In genomic region chr10:24721254-24722106, GRCh38 we compare ENCODE assay signal across 8 cellular contexts. TPM values are rescaled to one million over a fixed set of nuclear protein-coding genes. Genes with fewer than 3 reads are reported as not detected.
DNase-seq lines count a peak whose midpoint lies in the region; ATAC-seq and TF ChIP-seq lines count a peak whose summit lies in the region.

No MANE protein-coding gene starts in this region.

- WGBS in esophagus squamous epithelium, 2 donors = 12 to 21% methylated on average over 21 to 32 of the region's 34 CpGs

- no peaks in the 10 kb centered on the region for H3K36me3 ChIP-seq in esophagus squamous epithelium

- H3K27ac ChIP-seq in esophagus squamous epithelium = peak overlapping the region; percentile 96 to 98 (median 98)

- peak overlapping the region; percentile 84 for H3K4me3 Mint-ChIP-seq in natural killer cell treated with Interleukin-12 subunit alpha and Interleukin-12 subunit beta and Interleukin-15 and Interleukin-18, amount 100 ng/mL, for 72 hours

- no peaks in the 10 kb centered on the region for H3K9me3 ChIP-seq in esophagus squamous epithelium

- no peaks in the 10 kb centered on the region for H3K36me3 Mint-ChIP-seq in natural killer cell treated with Interleukin-12 subunit alpha and Interleukin-12 subunit beta and Interleukin-15 and Interleukin-18, amount 100 ng/mL, for 72 hours

- TF ChIP-seq CTCF in esophagus squamous epithelium (IDR thresholded peaks at IDR 0.05) = no peak

- TF ChIP-seq POLR2A in esophagus squamous epithelium (IDR thresholded peaks at IDR 0.05) = no peak

- peaks cover 9 to 17% of the 10 kb centered on the region in 2 donors for H3K4me1 Mint-ChIP-seq in natural killer cell treated with Interleukin-12 subunit alpha and Interleukin-12 subunit beta and Interleukin-15 and Interleukin-18, amount 100 ng/mL, for 72 hours (ENCODE audit: low read depth in 2 of 2)

- no peaks in the 10 kb centered on the region for H3K27me3 Mint-ChIP-seq in natural killer cell treated with Interleukin-12 subunit alpha and Interleukin-12 subunit beta and Interleukin-15 and Interleukin-18, amount 100 ng/mL, for 72 hours

- no peaks in the 10 kb centered on the region for H3K27me3 ChIP-seq in esophagus squamous epithelium

- peak overlapping the region; percentile 69 to 72 for H3K27ac Mint-ChIP-seq in natural killer cell treated with Interleukin-12 subunit alpha and Interleukin-12 subunit beta and Interleukin-15 and Interleukin-18, amount 100 ng/mL, for 72 hours

- intact Hi-C loops in esophagus squamous epithelium (cut with DNase I) = no loop called here

- no peaks in the 10 kb centered on the region for H3K9me3 Mint-ChIP-seq in natural killer cell treated with Interleukin-12 subunit alpha and Interleukin-12 subunit beta and Interleukin-15 and Interleukin-18, amount 100 ng/mL, for 72 hours

- DNase-seq in G401 (ENCODE audit: low spot score) (peak; percentile 71), RKO (ENCODE audit: low spot score) (peak; percentile 61), esophagus squamous epithelium (lab: John Stamatoyannopoulos, UW) (no peak), COR-L47 (lab: John Stamatoyannopoulos, UW) (no peak), Kasumi-1 (lab: John Stamatoyannopoulos, UW) (no peak)
- no peak for DNase-seq in natural killer cell treated with Interleukin-12 subunit alpha and Interleukin-12 subunit beta and Interleukin-15 and Interleukin-18, amount 100 ng/mL, for 72 hours (ENCODE audit: low spot score)

- in situ Hi-C loops in G401 (cut with HindIII; ENCODE audit: low sequenced_read_pairs) = no loop called here

- no peak for ATAC-seq in natural killer cell treated with Interleukin-12 subunit alpha and Interleukin-12 subunit beta and Interleukin-15 and Interleukin-18, amount 100 ng/mL, for 72 hours
- ATAC-seq in GM21367 (IDR thresholded peaks at IDR 0.05; ENCODE audit: unreplicated experiment) = no peak
- ATAC-seq in GM19324 (IDR thresholded peaks at IDR 0.05; ENCODE audit: low FRiP score, unreplicated experiment) = no peak

- H3K4me1 ChIP-seq in esophagus squamous epithelium = peaks cover 0 to 69% (median 21%) of the 10 kb centered on the region in 3 donors

- peak overlapping the region; percentile 66 to 87 (median 79) for H3K4me3 ChIP-seq in esophagus squamous epithelium

RNA-seq across cellular contexts. Expression of gene ARHGAP21, which starts 2.2 kb away (rescaled TPM):
- 13.4 and 21.5 TPM in 2 replicates for total RNA-seq in G401 (2014; rRNA removed; shearing (Covaris generic))
- 10 to 100 TPM; 15.3 to 59.1 (median 37.1) TPM for total RNA-seq in esophagus squamous epithelium
- total RNA-seq in natural killer cell treated with Interleukin-12 subunit alpha and Interleukin-12 subunit beta and Interleukin-15 and Interleukin-18, amount 100 ng/mL, for 72 hours = 10 to 100 TPM; 25.7 to 34.7 TPM

Comparison
In these comparisons a context has a peak if more than half of its experiments do, and no peak if none do; other contexts are left out.
1. DNase-seq: peak in G401 (single experiment) and RKO (single experiment); none in esophagus squamous epithelium (single experiment), natural killer cell treated with Interleukin-12 subunit alpha and Interleukin-12 subunit beta and Interleukin-15 and Interleukin-18, amount 100 ng/mL, for 72 hours (single experiment), COR-L47 (single experiment) and Kasumi-1 (0 of 2).